Comparison of ENCODE assay signal across 1 cellular context in the genomic region with DNA sequence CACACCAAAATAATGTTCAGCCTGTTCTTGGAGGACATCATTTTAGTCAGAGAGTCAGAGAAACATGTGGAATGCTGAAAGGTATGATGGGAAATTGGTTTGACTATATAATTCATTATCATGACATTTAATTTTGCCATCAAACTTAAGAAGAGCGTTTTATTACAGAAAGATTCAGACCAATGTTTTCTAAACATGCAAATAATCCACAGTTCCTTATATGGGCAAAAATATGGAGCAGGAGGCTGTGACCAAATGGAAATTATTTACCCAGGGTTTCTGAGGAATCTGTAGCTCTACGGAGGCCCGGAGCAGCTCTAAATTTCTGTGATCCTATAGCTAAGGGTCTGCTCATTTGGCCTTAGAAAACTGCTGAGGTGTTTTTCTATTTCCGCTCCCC.
TF ChIP-seq lines count a peak whose summit lies in the region.

No MANE protein-coding gene starts in this region.

TF ChIP-seq in HepG2, 621 proteins besides CTCF, POLR2A, EP300 and RAD21 (continued from another document):
- TF ChIP-seq, protein P1, sequence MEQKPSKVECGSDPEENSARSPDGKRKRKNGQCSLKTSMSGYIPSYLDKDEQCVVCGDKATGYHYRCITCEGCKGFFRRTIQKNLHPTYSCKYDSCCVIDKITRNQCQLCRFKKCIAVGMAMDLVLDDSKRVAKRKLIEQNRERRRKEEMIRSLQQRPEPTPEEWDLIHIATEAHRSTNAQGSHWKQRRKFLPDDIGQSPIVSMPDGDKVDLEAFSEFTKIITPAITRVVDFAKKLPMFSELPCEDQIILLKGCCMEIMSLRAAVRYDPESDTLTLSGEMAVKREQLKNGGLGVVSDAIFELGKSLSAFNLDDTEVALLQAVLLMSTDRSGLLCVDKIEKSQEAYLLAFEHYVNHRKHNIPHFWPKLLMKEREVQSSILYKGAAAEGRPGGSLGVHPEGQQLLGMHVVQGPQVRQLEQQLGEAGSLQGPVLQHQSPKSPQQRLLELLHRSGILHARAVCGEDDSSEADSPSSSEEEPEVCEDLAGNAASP (CRISPR knock-in tag; IDR thresholded peaks at IDR 0.05; ENCODE audit: borderline replicate concordance), result no peak
- TF ChIP-seq ZSCAN30 (CRISPR knock-in tag; IDR thresholded peaks at IDR 0.05) (no peak), SRF (IDR thresholded peaks at IDR 0.05; ENCODE audit: low read depth, low read length) (0 out of 2 replicates have a peak, but pooled peaks have one; percentile 19)
